In genomic region chr15:57797608-57798267, GRCh38 we compare ENCODE assay signal across 2 cellular contexts.
TF ChIP-seq lines count a peak whose summit lies in the region.

No MANE protein-coding gene starts in this region.

TF ChIP-seq in HepG2, 621 proteins besides CTCF, POLR2A, EP300 and RAD21 (continued from another document):
- TF ChIP-seq ZNF7 (CRISPR knock-in tag; IDR thresholded peaks at IDR 0.05) (no peak), ZNF180 (CRISPR knock-in tag; IDR thresholded peaks at IDR 0.05; ENCODE audit: borderline replicate concordance, low read depth) (no peak), GATA4 (IDR thresholded peaks at IDR 0.05; ENCODE audit: borderline replicate concordance, low read depth) (no peak), TARDBP (CRISPR knock-in tag; IDR thresholded peaks at IDR 0.05) (no peak), ZNF296 (CRISPR knock-in tag; conservative IDR thresholded peaks at IDR 0.05) (no peak), GTF3A (CRISPR knock-in tag; conservative IDR thresholded peaks at IDR 0.05) (no peak), REST (IDR thresholded peaks at IDR 0.05; ENCODE audit: borderline replicate concordance in 1 of 2, low read depth in 1 of 2, low read length in 2 of 2) (no peak), E2F2 (CRISPR knock-in tag; IDR thresholded peaks at IDR 0.05; ENCODE audit: borderline replicate concordance) (no peak), THAP9 (CRISPR knock-in tag; IDR thresholded peaks at IDR 0.05; ENCODE audit: borderline replicate concordance) (no peak)

TF ChIP-seq in endothelial cell of umbilical vein, 7 proteins besides CTCF, POLR2A, EP300 and RAD21 (continued from another document):
- TF ChIP-seq MAX (IDR thresholded peaks at IDR 0.05; ENCODE audit: insufficient read depth, insufficient read length) (no peak), POLR2AphosphoS5 (IDR thresholded peaks at IDR 0.05; ENCODE audit: insufficient read depth, low read depth, low read length) (no peak), JUN (IDR thresholded peaks at IDR 0.05; ENCODE audit: borderline replicate concordance, insufficient read depth, insufficient read length, low read depth) (no peak), FOS (IDR thresholded peaks at IDR 0.05; ENCODE audit: borderline replicate concordance, insufficient read depth, low read length) (no peak)
TF ChIP-seq in endothelial cell of umbilical vein: peak in this region for 0.
